In genomic region chr3:76134166-76134565, GRCh38 we compare ENCODE assay signal across 25 cellular contexts.
DNase-seq lines count a peak whose midpoint lies in the region; ATAC-seq and TF ChIP-seq lines count a peak whose summit lies in the region.
"Had no signal": no experiment of that assay in that cellular context is flagged by ENCODE, and none has a peak within 500 bp of the region (broad histone marks: within the 10 kb centered on the region; RNA-seq: fewer than 3 reads in every experiment).

No MANE protein-coding gene starts in this region.

- no peak overlapping the region for H4K12ac ChIP-seq in trophoblast cell (ENCODE audit: low read depth, low read length)

- peak overlapping the region; percentile 22; the same call in 1 of the 2 replicates for H3K27ac ChIP-seq in ACC112 (ENCODE audit: low read depth, low read length)
- no peak overlapping the region for H3K27ac ChIP-seq in RWPE2 (ENCODE audit: poor library complexity, severe bottlenecking)
- H3K27ac ChIP-seq in trophoblast cell (ENCODE audit: low read depth, low read length) = no peak overlapping the region
- H3K27ac ChIP-seq: body of pancreas, KMS-11, pancreas, SK-N-MC, upper lobe of left lung had no signal

- H2AK5ac ChIP-seq in trophoblast cell (ENCODE audit: low read length) = no peak overlapping the region

- WGBS in trophoblast cell (ENCODE audit: extremely low coverage, insufficient coverage, insufficient read length) = no CpG with 5 or more reads among the region's 6 CpGs

- H3K79me1 ChIP-seq in trophoblast cell (ENCODE audit: low read length) = no peaks in the 10 kb centered on the region

- H3K79me2 ChIP-seq in ACC112 (ENCODE audit: control insufficient read depth, insufficient read depth, low read length, unreplicated experiment) = no peaks in the 10 kb centered on the region
- H3K79me2 ChIP-seq in trophoblast cell (ENCODE audit: control insufficient read depth, insufficient read depth, low read length, poor library complexity) = no peaks in the 10 kb centered on the region

- peaks cover 53% of the 10 kb centered on the region for H3K4me1 ChIP-seq in ACC112 (ENCODE audit: control insufficient read depth, insufficient read depth, low read length, unreplicated experiment)
- peaks cover 18% of the 10 kb centered on the region for H3K4me1 ChIP-seq in RWPE2 (ENCODE audit: insufficient read depth, poor library complexity, severe bottlenecking)
- H3K4me1 ChIP-seq in trophoblast cell (ENCODE audit: control insufficient read depth in 1 of 2, insufficient read depth in 2 of 2, low read length in 2 of 2) = no peaks in the 10 kb centered on the region
- H3K4me1 ChIP-seq: body of pancreas, pancreas, upper lobe of left lung had no signal

- H3K36me3 ChIP-seq in ACC112 (ENCODE audit: insufficient read depth, low read length) = no peaks in the 10 kb centered on the region
- no peaks in the 10 kb centered on the region for H3K36me3 ChIP-seq in RWPE2 (ENCODE audit: low read depth)
- H3K36me3 ChIP-seq in trophoblast cell (ENCODE audit: control insufficient read depth in 1 of 2, insufficient read depth in 2 of 2, low read length in 2 of 2) = no peaks in the 10 kb centered on the region
- H3K36me3 ChIP-seq: pancreas, upper lobe of left lung had no signal

- TF ChIP-seq CTCF in RWPE2 (IDR thresholded peaks at IDR 0.05; ENCODE audit: poor library complexity, severe bottlenecking) = no peak
- no peak for TF ChIP-seq CTCF in fibroblast of mammary gland (conservative IDR thresholded peaks at IDR 0.05; ENCODE audit: control insufficient read depth, insufficient read depth, low read depth, low read length)

- H3K4me1 Mint-ChIP-seq in activated CD4-positive, alpha-beta T cell treated with anti-CD3 and anti-CD28 coated beads, Interleukin-2, amount 10 ng/mL, durations not matched to agents 7 days and 5 days = no peaks in the 10 kb centered on the region
- H3K4me1 Mint-ChIP-seq: activated CD8-positive, alpha-beta memory T cell treated with anti-CD3 and anti-CD28 coated beads, Interleukin-2, amount 10 ng/mL, durations not matched to agents 7 days and 5 days; stimulated activated memory B cell treated with anti-CD40 and anti-IgM and Interleukin-4, amounts not matched to agents 10 μg/mL and 1 μg/mL and 100 μg/mL, for 72 hours had no signal

- H3K9ac ChIP-seq in trophoblast cell (ENCODE audit: low read length) = no peak overlapping the region
- H3K9ac ChIP-seq: KMS-11 had no signal

- H4K91ac ChIP-seq in trophoblast cell (ENCODE audit: low read depth, low read length) = no peak overlapping the region

- 0 out of 2 replicates have a peak overlapping the region, but pooled peaks have one; percentile 8 for H3K4me3 ChIP-seq in ACC112 (ENCODE audit: low read depth, low read length)
- H3K4me3 ChIP-seq in RWPE2 (ENCODE audit: severe bottlenecking) = no peak overlapping the region
- H3K4me3 ChIP-seq in fibroblast of mammary gland (ENCODE audit: control insufficient read depth, low read depth, low read length) = no peak overlapping the region
- H3K4me3 ChIP-seq in trophoblast cell (ENCODE audit: low read depth, low read length) = no peak overlapping the region
- H3K4me3 ChIP-seq: body of pancreas, pancreas, SK-N-MC, upper lobe of left lung had no signal

- POLR2A ChIA-PET in activated CD4-positive, alpha-beta T cell treated with anti-CD3 and anti-CD28 coated beads, Interleukin-2, amount 10 ng/mL, durations not matched to agents 7 days and 5 days (lab: Charles Lee) = no interaction called here

- no peaks in the 10 kb centered on the region for H3K36me3 Mint-ChIP-seq in activated CD4-positive, alpha-beta T cell treated with anti-CD3 and anti-CD28 coated beads, Interleukin-2, amount 10 ng/mL, durations not matched to agents 7 days and 5 days (ENCODE audit: low read depth)
- H3K36me3 Mint-ChIP-seq: activated CD8-positive, alpha-beta memory T cell treated with anti-CD3 and anti-CD28 coated beads, Interleukin-2, amount 10 ng/mL, durations not matched to agents 7 days and 5 days; stimulated activated memory B cell treated with anti-CD40 and anti-IgM and Interleukin-4, amounts not matched to agents 10 μg/mL and 1 μg/mL and 100 μg/mL, for 72 hours had no signal

- no peaks in the 10 kb centered on the region for H3K27me3 ChIP-seq in ACC112 (ENCODE audit: insufficient read depth, low read length)
- H3K27me3 ChIP-seq in RWPE2 (ENCODE audit: insufficient read depth, poor library complexity, severe bottlenecking) = no peaks in the 10 kb centered on the region
- no peaks in the 10 kb centered on the region for H3K27me3 ChIP-seq in trophoblast cell (ENCODE audit: insufficient read depth, low read length)
- H3K27me3 ChIP-seq: body of pancreas, pancreas, upper lobe of left lung had no signal

- no peak overlapping the region for H4K8ac ChIP-seq in trophoblast cell (ENCODE audit: low read depth, low read length)

- H2BK120ac ChIP-seq in trophoblast cell (ENCODE audit: insufficient read depth, low read length, poor library complexity) = no peak overlapping the region

- H3K18ac ChIP-seq in trophoblast cell (ENCODE audit: low read length) = no peak overlapping the region

- no peak overlapping the region for H3K4ac ChIP-seq in trophoblast cell (ENCODE audit: low read depth, low read length)

- no peak overlapping the region for H3K4me3 Mint-ChIP-seq in activated CD4-positive, alpha-beta T cell treated with anti-CD3 and anti-CD28 coated beads, Interleukin-2, amount 10 ng/mL, durations not matched to agents 7 days and 5 days
- H3K4me3 Mint-ChIP-seq: activated CD8-positive, alpha-beta memory T cell treated with anti-CD3 and anti-CD28 coated beads, Interleukin-2, amount 10 ng/mL, durations not matched to agents 7 days and 5 days; activated naive CD4-positive, alpha-beta T cell treated with anti-CD3 and anti-CD28 coated beads for 36 hours; stimulated activated memory B cell treated with anti-CD40 and anti-IgM and Interleukin-4, amounts not matched to agents 10 μg/mL and 1 μg/mL and 100 μg/mL, for 72 hours had no signal

- peaks cover 8% of the 10 kb centered on the region for H3K9me3 Mint-ChIP-seq in activated CD4-positive, alpha-beta T cell treated with anti-CD3 and anti-CD28 coated beads, Interleukin-2, amount 10 ng/mL, durations not matched to agents 7 days and 5 days
- H3K9me3 Mint-ChIP-seq: activated naive CD4-positive, alpha-beta T cell treated with anti-CD3 and anti-CD28 coated beads for 36 hours; stimulated activated memory B cell treated with anti-CD40 and anti-IgM and Interleukin-4, amounts not matched to agents 10 μg/mL and 1 μg/mL and 100 μg/mL, for 72 hours had no signal

- H3K14ac ChIP-seq in trophoblast cell (ENCODE audit: low read length) = no peak overlapping the region

- no peak overlapping the region for H2AFZ ChIP-seq in ACC112 (ENCODE audit: low read length, unreplicated experiment)
- H2AFZ ChIP-seq in trophoblast cell (ENCODE audit: insufficient read depth, low read length, poor library complexity) = no peak overlapping the region

- H3K23ac ChIP-seq in trophoblast cell (ENCODE audit: low read length) = no peak overlapping the region

- H3K9me3 ChIP-seq in RWPE2 (ENCODE audit: severe bottlenecking) = no peaks in the 10 kb centered on the region
- H3K9me3 ChIP-seq in trophoblast cell (ENCODE audit: insufficient read depth, low read depth, low read length) = no peaks in the 10 kb centered on the region
- H3K9me3 ChIP-seq: body of pancreas, pancreas, upper lobe of left lung had no signal

- H3K27me3 Mint-ChIP-seq in activated CD4-positive, alpha-beta T cell treated with anti-CD3 and anti-CD28 coated beads, Interleukin-2, amount 10 ng/mL, durations not matched to agents 7 days and 5 days = no peaks in the 10 kb centered on the region
- H3K27me3 Mint-ChIP-seq: activated CD8-positive, alpha-beta memory T cell treated with anti-CD3 and anti-CD28 coated beads, Interleukin-2, amount 10 ng/mL, durations not matched to agents 7 days and 5 days; stimulated activated memory B cell treated with anti-CD40 and anti-IgM and Interleukin-4, amounts not matched to agents 10 μg/mL and 1 μg/mL and 100 μg/mL, for 72 hours had no signal

- H2BK12ac ChIP-seq in trophoblast cell (ENCODE audit: low read length) = no peak overlapping the region

- ATAC-seq in RWPE2 (ENCODE audit: low read depth) (peak; percentile 78), GM18861 (IDR thresholded peaks at IDR 0.05; ENCODE audit: unreplicated experiment) (no peak), HG03139 (IDR thresholded peaks at IDR 0.05; ENCODE audit: unreplicated experiment) (no peak)
- ATAC-seq: activated CD8-positive, alpha-beta memory T cell treated with anti-CD3 and anti-CD28 coated beads, Interleukin-2, amount 10 ng/mL, durations not matched to agents 7 days and 5 days; body of pancreas; left lobe of liver; pancreas; stimulated activated memory B cell treated with anti-CD40 and anti-IgM and Interleukin-4, amounts not matched to agents 10 μg/mL and 1 μg/mL and 100 μg/mL, for 72 hours had no signal

- DNase-seq in HS-5 (ENCODE audit: low read depth) (peak; percentile 65), RWPE2 (ENCODE audit: low spot score) (no peak), fibroblast of mammary gland (ENCODE audit: low read depth) (peak; percentile 70), trophoblast cell (no peak)
- DNase-seq in activated CD4-positive, alpha-beta T cell treated with anti-CD3 and anti-CD28 coated beads, Interleukin-2, amount 10 ng/mL, durations not matched to agents 7 days and 5 days = no peak
- DNase-seq: 8988T; activated CD4-positive, CD25-positive, alpha-beta regulatory T cell; activated CD8-positive, alpha-beta memory T cell treated with anti-CD3 and anti-CD28 coated beads, Interleukin-2, amount 10 ng/mL, durations not matched to agents 7 days and 5 days; activated naive CD4-positive, alpha-beta T cell treated with anti-CD3 and anti-CD28 coated beads for 36 hours; body of pancreas; Calu3; DND-41; mesendoderm; NCI-H1436 treated with DMSO at 0.1 percent for 48 hours; RPMI8226; substantia nigra; upper lobe of left lung had no signal

- no peak overlapping the region for H3K27ac Mint-ChIP-seq in activated CD4-positive, alpha-beta T cell treated with anti-CD3 and anti-CD28 coated beads, Interleukin-2, amount 10 ng/mL, durations not matched to agents 7 days and 5 days
- H3K27ac Mint-ChIP-seq: activated CD8-positive, alpha-beta memory T cell treated with anti-CD3 and anti-CD28 coated beads, Interleukin-2, amount 10 ng/mL, durations not matched to agents 7 days and 5 days; activated naive CD4-positive, alpha-beta T cell treated with anti-CD3 and anti-CD28 coated beads for 36 hours; stimulated activated memory B cell treated with anti-CD40 and anti-IgM and Interleukin-4, amounts not matched to agents 10 μg/mL and 1 μg/mL and 100 μg/mL, for 72 hours had no signal

- H2BK5ac ChIP-seq in trophoblast cell (ENCODE audit: low read depth, low read length, poor library complexity) = no peak overlapping the region

- no peak overlapping the region for H3K4me2 ChIP-seq in trophoblast cell (ENCODE audit: low read length)
- H3K4me2 ChIP-seq: KMS-11 had no signal

- CTCF ChIA-PET in activated CD4-positive, alpha-beta T cell treated with anti-CD3 and anti-CD28 coated beads, Interleukin-2, amount 10 ng/mL, durations not matched to agents 7 days and 5 days (lab: Charles Lee) = no interaction called here

Comparison
In these comparisons a context has a peak if more than half of its experiments do, and no peak if none do; other contexts are left out.
1. DNase-seq: peak in HS-5 (single experiment) and fibroblast of mammary gland (single experiment); none in RWPE2 (single experiment), activated CD4-positive, alpha-beta T cell treated with anti-CD3 and anti-CD28 coated beads, Interleukin-2, amount 10 ng/mL, durations not matched to agents 7 days and 5 days (single experiment) and trophoblast cell (0 of 2).